ENCODE assay signal across 9 cellular contexts in the genomic region with DNA sequence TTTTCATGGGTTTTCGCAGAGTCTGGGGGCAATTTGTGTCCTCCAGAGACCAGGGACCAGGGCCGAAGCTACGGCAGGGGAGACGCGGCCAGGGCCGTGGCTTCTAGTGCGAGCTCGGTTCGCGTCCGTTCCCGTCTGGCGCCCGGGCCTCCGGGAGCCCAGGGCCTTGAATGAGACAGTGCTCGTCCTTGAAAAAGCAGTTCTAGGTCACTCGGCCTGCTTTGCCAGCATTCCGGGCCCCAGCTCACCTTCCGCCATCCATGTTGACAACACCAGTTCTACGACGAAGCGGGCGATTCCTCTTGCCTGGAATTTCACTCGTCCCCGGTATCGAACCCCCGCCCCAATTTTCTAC. TPM values are rescaled to one million over a fixed set of nuclear protein-coding genes. Genes with fewer than 3 reads are reported as not detected.
A peak's percentile ranks its signal among the peaks of the same experiment; 100 is the strongest.
DNase-seq lines count a peak whose midpoint lies in the region; ATAC-seq and TF ChIP-seq lines count a peak whose summit lies in the region.
"Had no signal": no experiment of that assay in that cellular context is flagged by ENCODE, and none has a peak within 500 bp of the region (broad histone marks: within the 10 kb centered on the region; RNA-seq: fewer than 3 reads in every experiment).

No MANE protein-coding gene starts in this region.

- H3K36me3 Mint-ChIP-seq in activated CD8-positive, alpha-beta memory T cell treated with anti-CD3 and anti-CD28 coated beads, Interleukin-2, amount 10 ng/mL, durations not matched to agents 7 days and 5 days = peaks cover 27% of the 10 kb centered on the region
- H3K36me3 Mint-ChIP-seq in activated naive CD8-positive, alpha-beta T cell = peaks cover 25% of the 10 kb centered on the region

- H3K4me1 Mint-ChIP-seq in activated CD8-positive, alpha-beta memory T cell treated with anti-CD3 and anti-CD28 coated beads, Interleukin-2, amount 10 ng/mL, durations not matched to agents 7 days and 5 days = peaks cover 35% of the 10 kb centered on the region
- H3K4me1 Mint-ChIP-seq in activated naive CD8-positive, alpha-beta T cell (ENCODE audit: low read depth) = peaks cover 44% of the 10 kb centered on the region

- in situ Hi-C loops in gastrocnemius medialis (cut with MboI; ENCODE audit: low sequenced_read_pairs in 4 of 4) = loop anchor here in 3 of 4 donors (25.0 kb wide), 1 partner anchor 236 kb away; the partner anchor contains the start of gene TMEM106C (in 3 of the 3)

- intact Hi-C loops in left ventricle myocardium superior (cut with micrococcal nuclease) (no loop called here), gastrocnemius medialis (cut with DNase I; ENCODE audit: low total_unique reads) (loop anchor here (1.0 to 10.0 kb wide), 7 partner anchors 33 to 616 kb away; partner anchors contain the start of genes CACNB3, CCNT1, TMEM106C and VDR)

- H3K4me1 ChIP-seq in gastrocnemius medialis = peaks cover 20% of the 10 kb centered on the region in 2 donors

- peak overlapping the region; percentile 96 for H3K27ac Mint-ChIP-seq in activated CD8-positive, alpha-beta memory T cell treated with anti-CD3 and anti-CD28 coated beads, Interleukin-2, amount 10 ng/mL, durations not matched to agents 7 days and 5 days
- peak overlapping the region; percentile 99 for H3K27ac Mint-ChIP-seq in activated naive CD8-positive, alpha-beta T cell

- peaks cover 18% of the 10 kb centered on the region for H3K27me3 Mint-ChIP-seq in activated CD8-positive, alpha-beta memory T cell treated with anti-CD3 and anti-CD28 coated beads, Interleukin-2, amount 10 ng/mL, durations not matched to agents 7 days and 5 days
- no peaks in the 10 kb centered on the region for H3K27me3 Mint-ChIP-seq in activated naive CD8-positive, alpha-beta T cell

- no peak for DNase-seq in activated CD8-positive, alpha-beta memory T cell treated with anti-CD3 and anti-CD28 coated beads, Interleukin-2, amount 10 ng/mL, durations not matched to agents 7 days and 5 days
- DNase-seq in activated CD8-positive, alpha-beta memory T cell treated with anti-CD3 and anti-CD28 coated beads for 24 hours = no peak
- DNase-seq in left ventricle myocardium superior (peak; percentile 78), gastrocnemius medialis (peak; percentile 46 to 81), AML-193 (lab: John Stamatoyannopoulos, UW) (no peak), HT-29 (ENCODE audit: low spot score) (no peak)
- DNase-seq: DND-41 had no signal

- TF ChIP-seq POLR2A in gastrocnemius medialis (IDR thresholded peaks at IDR 0.05) = no peak

- peak overlapping the region; percentile 88 to 94 (median 92) for H3K4me3 ChIP-seq in gastrocnemius medialis

- no peaks in the 10 kb centered on the region for H3K27me3 ChIP-seq in gastrocnemius medialis

- CTCF ChIA-PET in activated CD8-positive, alpha-beta memory T cell treated with anti-CD3 and anti-CD28 coated beads, Interleukin-2, amount 10 ng/mL, durations not matched to agents 7 days and 5 days (lab: Charles Lee) = interaction anchor here (0.7 to 6.9 kb wide), 6 partner anchors 11 to 419 kb away, joined by 3 to 60 read pairs (median 10); partner anchors contain the start of genes ASB8, CCDC184 and ZNF641

- H3K9me3 ChIP-seq in gastrocnemius medialis = no peaks in the 10 kb centered on the region

- TF ChIP-seq CTCF in gastrocnemius medialis (IDR thresholded peaks at IDR 0.05 in 4 of 5, conservative IDR thresholded peaks at IDR 0.05 in 1 of 5) = no peak

- H3K9me3 Mint-ChIP-seq in activated CD8-positive, alpha-beta memory T cell treated with anti-CD3 and anti-CD28 coated beads, Interleukin-2, amount 10 ng/mL, durations not matched to agents 7 days and 5 days (ENCODE audit: low read depth) = peaks cover 4% of the 10 kb centered on the region
- H3K9me3 Mint-ChIP-seq in activated naive CD8-positive, alpha-beta T cell (ENCODE audit: low read depth) = peaks cover 24% of the 10 kb centered on the region

- ATAC-seq in activated CD8-positive, alpha-beta memory T cell treated with anti-CD3 and anti-CD28 coated beads, Interleukin-2, amount 10 ng/mL, durations not matched to agents 7 days and 5 days = peak; percentile 34
- peak; percentile 21 for ATAC-seq in HG03432 (IDR thresholded peaks at IDR 0.05; ENCODE audit: unreplicated experiment)
- ATAC-seq in left ventricle myocardium superior = peak; percentile 71
- ATAC-seq in gastrocnemius medialis = peak; percentile 59 to 68

- no peaks in the 10 kb centered on the region for H3K36me3 ChIP-seq in gastrocnemius medialis

- peak overlapping the region; percentile 84 for H3K4me3 Mint-ChIP-seq in activated CD8-positive, alpha-beta memory T cell treated with anti-CD3 and anti-CD28 coated beads, Interleukin-2, amount 10 ng/mL, durations not matched to agents 7 days and 5 days
- peak overlapping the region; percentile 93 for H3K4me3 Mint-ChIP-seq in activated naive CD8-positive, alpha-beta T cell

- peak overlapping the region; percentile 97 to 100 (median 99) for H3K27ac ChIP-seq in gastrocnemius medialis

RNA-seq across cellular contexts. Expression of gene OR10AD1, which starts 4.5 kb away (rescaled TPM):
- not detected for total RNA-seq in activated CD8-positive, alpha-beta memory T cell treated with anti-CD3 and anti-CD28 coated beads, Interleukin-2, amount 10 ng/mL, durations not matched to agents 7 days and 5 days
- total RNA-seq in left ventricle myocardium superior (not detected), gastrocnemius medialis (not detected)
- total RNA-seq in HT-29 (2014; rRNA removed; shearing (Covaris generic)) = not detected in 2 replicates

RNA-seq across cellular contexts. Expression of gene CCDC184, which starts 15.2 kb away (rescaled TPM):
- under 1 TPM; 0.32 to 0.63 TPM for total RNA-seq in activated CD8-positive, alpha-beta memory T cell treated with anti-CD3 and anti-CD28 coated beads, Interleukin-2, amount 10 ng/mL, durations not matched to agents 7 days and 5 days
- total RNA-seq in left ventricle myocardium superior (1.1 TPM), gastrocnemius medialis (1 to 10 TPM in 2 of 4 donors, under 1 TPM in 2; 0.38 to 2.0 (median 1.1) TPM)
- not detected in 2 replicates for total RNA-seq in HT-29 (2014; rRNA removed; shearing (Covaris generic))

RNA-seq across cellular contexts. Expression of gene ASB8, which starts 41.3 kb away (rescaled TPM):
- 10 to 100 TPM; 40.2 to 43.1 TPM for total RNA-seq in activated CD8-positive, alpha-beta memory T cell treated with anti-CD3 and anti-CD28 coated beads, Interleukin-2, amount 10 ng/mL, durations not matched to agents 7 days and 5 days
- total RNA-seq in left ventricle myocardium superior (89.0 TPM), gastrocnemius medialis (100 to 1,000 TPM; 134 to 359 (median 210) TPM)
- total RNA-seq in HT-29 (2014; rRNA removed; shearing (Covaris generic)) = 18.1 and 22.1 TPM in 2 replicates

Comparison
In these comparisons a context has a peak if more than half of its experiments do, and no peak if none do; other contexts are left out.
1. ATAC-seq: peak in every context shown above with its lines; median percentile 71 in left ventricle myocardium superior; 64 in gastrocnemius medialis; 34 in activated CD8-positive, alpha-beta memory T cell treated with anti-CD3 and anti-CD28 coated beads, Interleukin-2, amount 10 ng/mL, durations not matched to agents 7 days and 5 days; 21 in HG03432.
2. DNase-seq: peak in left ventricle myocardium superior (single experiment) and gastrocnemius medialis (2 of 2); none in activated CD8-positive, alpha-beta memory T cell treated with anti-CD3 and anti-CD28 coated beads, Interleukin-2, amount 10 ng/mL, durations not matched to agents 7 days and 5 days (single experiment), activated CD8-positive, alpha-beta memory T cell treated with anti-CD3 and anti-CD28 coated beads for 24 hours (single experiment), AML-193 (0 of 2) and HT-29 (single experiment).